ENCODE assay signal across 1 cellular context in genomic region chr15:95458736-95459135, GRCh38.
TF ChIP-seq lines count a peak whose summit lies in the region.

No MANE protein-coding gene starts in this region.

TF ChIP-seq in endothelial cell of umbilical vein, 7 proteins besides CTCF, POLR2A, EP300 and RAD21 (continued from another document):
- TF ChIP-seq MYC (IDR thresholded peaks at IDR 0.05; ENCODE audit: low read depth, low read length): no peak
- TF ChIP-seq EZH2 (IDR thresholded peaks at IDR 0.05; ENCODE audit: borderline replicate concordance, low read depth, low read length, severe bottlenecking): no peak
TF ChIP-seq in endothelial cell of umbilical vein: peak in this region for 0.
